Comparison of ENCODE assay signal across 8 cellular contexts in genomic region chr1:15524283-15525042, GRCh38. TPM values are rescaled to one million over a fixed set of nuclear protein-coding genes. Genes with fewer than 3 reads are reported as not detected.
DNase-seq lines count a peak whose midpoint lies in the region; ATAC-seq, FAIRE-seq and TF ChIP-seq lines count a peak whose summit lies in the region.

No MANE protein-coding gene starts in this region.

- TF ChIP-seq POLR2A in A549 (IDR thresholded peaks at IDR 0.05; ENCODE audit: low read length) (no peak), breast epithelium (IDR thresholded peaks at IDR 0.05) (no peak)

- ATAC-seq in A549 (peak; percentile 56 to 68), GM18868 (IDR thresholded peaks at IDR 0.05; ENCODE audit: unreplicated experiment) (peak; percentile 42), HG03135 (IDR thresholded peaks at IDR 0.05; ENCODE audit: unreplicated experiment) (peak; percentile 45)

- POLR2A ChIA-PET in A549 (lab: Yijun Ruan, JAX), result no interaction called here

- DNase-seq in A549 (ENCODE audit: low read depth in 1 of 2, low spot score in 1 of 2) (peak; percentile 43 to 98), NCI-H2196 (lab: John Stamatoyannopoulos, UW; ENCODE audit: unreplicated experiment) (peak; percentile 99), WERI-Rb-1 (peak; percentile 99), breast epithelium (ENCODE audit: low spot score in 2 of 2) (peak; percentile 99 to 100)

- H3K4me1 ChIP-seq in A549 (peaks cover 14% of the 10 kb centered on the region; the same call in 2 of the 3 replicates), breast epithelium (peaks cover 0 to 11% of the 10 kb centered on the region in 2 donors), iPS-20b (ENCODE audit: insufficient read depth, low read length) (peaks cover 2% of the 10 kb centered on the region; the same call in 1 of the 2 replicates)

- peaks cover 7% of the 10 kb centered on the region; the same call in 1 of the 2 replicates for H3K36me3 ChIP-seq in WERI-Rb-1
- no peaks in the 10 kb centered on the region for H3K36me3 ChIP-seq in breast epithelium
- no peaks in the 10 kb centered on the region for H3K36me3 ChIP-seq in iPS-20b (ENCODE audit: insufficient read depth, low read depth, low read length)

- peak overlapping the region; percentile 68; the same call in 1 of the 2 replicates for H3K9ac ChIP-seq in iPS-20b (ENCODE audit: low read depth, low read length)

- H3K9me3 ChIP-seq in A549 (no peaks in the 10 kb centered on the region), WERI-Rb-1 (ENCODE audit: severe bottlenecking) (no peaks in the 10 kb centered on the region), breast epithelium (no peaks in the 10 kb centered on the region), iPS-20b (ENCODE audit: insufficient read depth, low read depth, low read length) (no peaks in the 10 kb centered on the region)

- H3K4me3 ChIP-seq in A549 (peak overlapping the region; percentile 76), WERI-Rb-1 (ENCODE audit: low read depth, low read length) (peak overlapping the region; percentile 70), breast epithelium (peak overlapping the region; percentile 77 to 94 (median 93)), iPS-20b (ENCODE audit: low read length) (peak overlapping the region; percentile 77), skin epidermis (peak overlapping the region; percentile 43 to 72 (median 67))

- no peaks in the 10 kb centered on the region for H3K27me3 ChIP-seq in WERI-Rb-1 (ENCODE audit: insufficient read depth, low read depth, severe bottlenecking)
- no peaks in the 10 kb centered on the region for H3K27me3 ChIP-seq in breast epithelium
- no peaks in the 10 kb centered on the region for H3K27me3 ChIP-seq in iPS-20b (ENCODE audit: insufficient read depth, low read length)

- H3K4me2 ChIP-seq in A549, result peak overlapping the region; percentile 70; the same call in 1 of the 3 replicates

- TF ChIP-seq CTCF in A549 (IDR thresholded peaks at IDR 0.05), result no peak
- TF ChIP-seq CTCF in WERI-Rb-1 (IDR thresholded peaks at IDR 0.05; ENCODE audit: low read depth, low read length), result no peak
- TF ChIP-seq CTCF in breast epithelium (IDR thresholded peaks at IDR 0.05), result no peak

- no CpG with 5 or more reads among the region's 87 CpGs for WGBS in A549 (ENCODE audit: missing lambda C conversion rate)

- CTCF ChIA-PET in A549 (lab: Yijun Ruan, JAX), result interaction anchor here (0.6 to 1.2 kb wide), 2 partner anchors 10 to 239 kb away, joined by 3 read pairs; no protein-coding TSS in a partner anchor

- intact Hi-C loops in breast epithelium (cut with DNase I; ENCODE audit: low total_unique reads), result no loop called here

- peak overlapping the region; percentile 89 to 98 for H3K27ac ChIP-seq in A549
- H3K27ac ChIP-seq in WERI-Rb-1, result peak overlapping the region; percentile 97
- H3K27ac ChIP-seq in breast epithelium, result peak overlapping the region; percentile 96 to 97
- H3K27ac ChIP-seq in iPS-20b (ENCODE audit: low read length), result no peak overlapping the region
- H3K27ac ChIP-seq in skin epidermis, result peak overlapping the region; percentile 70 to 99 (median 95)

- no peak for TF ChIP-seq EP300 in A549 (IDR thresholded peaks at IDR 0.05)

- no peak for TF ChIP-seq RAD21 in A549 (conservative IDR thresholded peaks at IDR 0.05 in 1 of 2, IDR thresholded peaks at IDR 0.05 in 1 of 2)

- no peak for FAIRE-seq in A549 (lab: Jason Lieb, UNC)

TF ChIP-seq in A549, 52 proteins besides CTCF, POLR2A, EP300 and RAD21:
- TF ChIP-seq SREBF2 (IDR thresholded peaks at IDR 0.05), result no peak
- no peak for TF ChIP-seq HDAC2 (IDR thresholded peaks at IDR 0.05)
- TF ChIP-seq NPAS2 (CRISPR knock-in tag; IDR thresholded peaks at IDR 0.05; ENCODE audit: borderline replicate concordance), result no peak
- TF ChIP-seq HMGXB4 (CRISPR knock-in tag; IDR thresholded peaks at IDR 0.05; ENCODE audit: borderline replicate concordance), result no peak
- no peak for TF ChIP-seq FOSL2 (IDR thresholded peaks at IDR 0.05)
- 0 out of 2 replicates have a peak, but pooled peaks have one; percentile 18 for TF ChIP-seq FOSL2 (CRISPR knock-in tag; IDR thresholded peaks at IDR 0.05)

RNA-seq across cellular contexts. Expression of gene CASP9, which starts 0.4 kb away (rescaled TPM):
- polyA plus RNA-seq in A549 (2011; rRNA removed), result 16.1 and 19.6 TPM in 2 replicates
- polyA plus RNA-seq in A549 (2012; cell fraction: cytosol; rRNA removed), result 17.7 and 20.2 TPM in 2 replicates
- 17.5 and 24.0 TPM in 2 replicates for polyA plus RNA-seq in A549 (2012; cell fraction: nucleus; rRNA removed)
- polyA plus RNA-seq in A549 (2017; fragmentation: RNase III; extraction: RNeasy Plus Mini Kit Qiagen cat#74134 plus additional on column Dnase treatment), result 11.0 to 13.3 TPM (median 11.6 TPM) in 3 replicates
- 19.4 and 22.9 TPM in 2 replicates for polyA minus RNA-seq in A549 (2011; rRNA and poly(A)+ RNA removed)
- total RNA-seq in breast epithelium, result 10 to 100 TPM; 12.5 to 15.8 (median 13.4) TPM

RNA-seq across cellular contexts. Expression of gene DNAJC16, which starts 2.2 kb away (rescaled TPM):
- 12.5 and 15.3 TPM in 2 replicates for polyA plus RNA-seq in A549 (2011; rRNA removed)
- 3.0 and 3.4 TPM in 2 replicates for polyA plus RNA-seq in A549 (2012; cell fraction: cytosol; rRNA removed)
- polyA plus RNA-seq in A549 (2012; cell fraction: nucleus; rRNA removed), result 3.2 and 3.6 TPM in 2 replicates
- 4.6 to 5.5 TPM (median 4.9 TPM) in 3 replicates for polyA plus RNA-seq in A549 (2017; fragmentation: RNase III; extraction: RNeasy Plus Mini Kit Qiagen cat#74134 plus additional on column Dnase treatment)
- polyA minus RNA-seq in A549 (2011; rRNA and poly(A)+ RNA removed), result 16.2 and 22.3 TPM in 2 replicates
- 10 to 100 TPM; 14.1 to 30.4 (median 21.0) TPM for total RNA-seq in breast epithelium

RNA-seq across cellular contexts. Expression of gene CELA2B, which starts 48.6 kb away (rescaled TPM):
- polyA plus RNA-seq in A549 (2011; rRNA removed) (not detected in 2 replicates), A549 (2017; fragmentation: RNase III; extraction: RNeasy Plus Mini Kit Qiagen cat#74134 plus additional on column Dnase treatment) (not detected in 3 replicates)
- not detected in 2 replicates for polyA plus RNA-seq in A549 (2012; cell fraction: cytosol; rRNA removed)
- 0.11 and 0.16 TPM in 2 replicates for polyA plus RNA-seq in A549 (2012; cell fraction: nucleus; rRNA removed)
- not detected in 2 replicates for polyA minus RNA-seq in A549 (2011; rRNA and poly(A)+ RNA removed)
- total RNA-seq in breast epithelium, result not detected
